In genomic region chr5:90875456-90875855, GRCh38 we compare ENCODE assay signal across 1 cellular context.
TF ChIP-seq lines count a peak whose summit lies in the region.

No MANE protein-coding gene starts in this region.

TF ChIP-seq in GM23338, 12 proteins besides CTCF, POLR2A, EP300 and RAD21 (continued from another document):
- no peak for TF ChIP-seq ZNF462 (CRISPR knock-in tag; IDR thresholded peaks at IDR 0.05)
